ENCODE assay signal across 31 cellular contexts in genomic region chr2:178899664-178900063, GRCh38.
"Had no signal": no experiment of that assay in that cellular context is flagged by ENCODE, and none has a peak within 500 bp of the region (broad histone marks: within the 10 kb centered on the region; RNA-seq: fewer than 3 reads in every experiment).

No MANE protein-coding gene starts in this region.

- ATAC-seq: activated CD4-positive, CD25-positive, alpha-beta regulatory T cell treated with anti-CD3 and anti-CD28 coated beads, Interleukin-2, amount 50 U/mL, for 24 hours; activated CD8-positive, alpha-beta T cell treated with anti-CD3 and anti-CD28 coated beads for 36 hours; activated naive CD8-positive, alpha-beta T cell treated with anti-CD3 and anti-CD28 coated beads, Interleukin-2, amount 50 U/mL, for 24 hours; body of pancreas; effector memory CD8-positive, alpha-beta T cell; T-helper 17 cell had no signal

- H3K27ac Mint-ChIP-seq: activated B cell treated with CpG ODN at 0.5 μM for 24 hours; activated CD8-positive, alpha-beta T cell treated with anti-CD3 and anti-CD28 coated beads for 36 hours; activated naive CD4-positive, alpha-beta T cell treated with anti-CD3 and anti-CD28 coated beads for 36 hours; activated naive CD4-positive, alpha-beta T cell treated with anti-CD3 and anti-CD28 coated beads, Interleukin-2, amount 50 U/mL, for 24 hours; activated naive CD8-positive, alpha-beta T cell treated with anti-CD3 and anti-CD28 coated beads for 36 hours; activated naive CD8-positive, alpha-beta T cell treated with anti-CD3 and anti-CD28 coated beads, Interleukin-2, amount 50 U/mL, for 24 hours; activated T-helper 1 cell treated with anti-CD3 and anti-CD28 coated beads, Interleukin-12 subunit alpha, Interleukin-12 subunit beta, Interleukin-2, Interleukin-4 antibody, amounts not matched to agents 30 ng/mL and 10 ng/mL and 1 ng/mL, durations not matched to agents 14 hours and 24 hours and 36 hours; activated T-helper 2 cell treated with anti-CD3 and anti-CD28 coated beads, Interferon-gamma antibody, Interleukin-2, Interleukin-4, amounts not matched to agents 10 μg/mL and 5 μg/mL and 100 μg/mL, durations not matched to agents 14 hours and 24 hours and 36 hours; effector memory CD8-positive, alpha-beta T cell; T-helper 17 cell; T-helper 2 cell treated with Interferon-gamma antibody and Interleukin-4, amounts not matched to agents 5 μg/mL and 100 μg/mL, for 36 hours had no signal

- H3K4me1 ChIP-seq: adrenal gland, body of pancreas, esophagus squamous epithelium had no signal

- DNase-seq: activated B cell treated with CpG ODN at 0.5 μM for 24 hours; activated CD4-positive, alpha-beta T cell treated with anti-CD3 and anti-CD28 coated beads for 48 hours; activated CD4-positive, alpha-beta T cell treated with anti-CD3 and anti-CD28 coated beads, Interleukin-2, amount 50 U/mL, for 1 hour; activated CD4-positive, alpha-beta T cell treated with anti-CD3 and anti-CD28 coated beads, Interleukin-2, amount 50 U/mL, for 48 hours; activated CD8-positive, alpha-beta memory T cell treated with anti-CD3 and anti-CD28 coated beads for 24 hours; activated CD8-positive, alpha-beta T cell treated with anti-CD3 and anti-CD28 coated beads for 36 hours; activated effector memory CD4-positive, alpha-beta T cell treated with anti-CD3 and anti-CD28 coated beads, Interleukin-2, amount 50 U/mL, for 16 hours; activated naive CD4-positive, alpha-beta T cell treated with anti-CD3 and anti-CD28 coated beads for 36 hours; activated naive CD8-positive, alpha-beta T cell treated with anti-CD3 and anti-CD28 coated beads for 36 hours; activated naive CD8-positive, alpha-beta T cell treated with anti-CD3 and anti-CD28 coated beads, Interleukin-2, amount 50 U/mL, for 24 hours; activated T-cell treated with anti-CD3 and anti-CD28 coated beads, Interleukin-2, amount 50 U/mL, for 48 hours; adrenal gland; amygdala; aorta; body of pancreas; caudate nucleus; effector memory CD8-positive, alpha-beta T cell; esophagus squamous epithelium; head of caudate nucleus; hippocampal formation; T-helper 17 cell; T1000; WERI-Rb-1 had no signal

- H3K4me3 ChIP-seq: adrenal gland, body of pancreas, esophagus squamous epithelium had no signal

- H3K4me1 Mint-ChIP-seq: activated B cell treated with CpG ODN at 0.5 μM for 24 hours; activated naive CD8-positive, alpha-beta T cell treated with anti-CD3 and anti-CD28 coated beads, Interleukin-2, amount 50 U/mL, for 24 hours had no signal

- H3K27me3 ChIP-seq: adrenal gland, body of pancreas, esophagus squamous epithelium had no signal

- H3K9me3 ChIP-seq: adrenal gland, body of pancreas, esophagus squamous epithelium had no signal

- H3K27me3 Mint-ChIP-seq: activated B cell treated with CpG ODN at 0.5 μM for 24 hours; activated CD8-positive, alpha-beta T cell treated with anti-CD3 and anti-CD28 coated beads for 36 hours; activated naive CD4-positive, alpha-beta T cell treated with anti-CD3 and anti-CD28 coated beads, Interleukin-2, amount 50 U/mL, for 24 hours; activated naive CD8-positive, alpha-beta T cell treated with anti-CD3 and anti-CD28 coated beads for 36 hours; activated naive CD8-positive, alpha-beta T cell treated with anti-CD3 and anti-CD28 coated beads, Interleukin-2, amount 50 U/mL, for 24 hours; T-helper 17 cell had no signal

- FAIRE-seq: colon, frontal cortex had no signal

- H3K36me3 ChIP-seq: adrenal gland, esophagus squamous epithelium had no signal

- H3K4me3 Mint-ChIP-seq: activated B cell treated with CpG ODN at 0.5 μM for 24 hours; activated CD8-positive, alpha-beta T cell treated with anti-CD3 and anti-CD28 coated beads for 36 hours; activated naive CD4-positive, alpha-beta T cell treated with anti-CD3 and anti-CD28 coated beads for 36 hours; activated naive CD4-positive, alpha-beta T cell treated with anti-CD3 and anti-CD28 coated beads, Interleukin-2, amount 50 U/mL, for 24 hours; activated naive CD8-positive, alpha-beta T cell treated with anti-CD3 and anti-CD28 coated beads for 36 hours; activated naive CD8-positive, alpha-beta T cell treated with anti-CD3 and anti-CD28 coated beads, Interleukin-2, amount 50 U/mL, for 24 hours; activated T-helper 1 cell treated with anti-CD3 and anti-CD28 coated beads, Interleukin-12 subunit alpha, Interleukin-12 subunit beta, Interleukin-2, Interleukin-4 antibody, amounts not matched to agents 30 ng/mL and 10 ng/mL and 1 ng/mL, durations not matched to agents 14 hours and 24 hours and 36 hours; effector memory CD8-positive, alpha-beta T cell; T-helper 17 cell; T-helper 2 cell treated with Interferon-gamma antibody and Interleukin-4, amounts not matched to agents 5 μg/mL and 100 μg/mL, for 36 hours had no signal

- H3K9me3 Mint-ChIP-seq: activated B cell treated with CpG ODN at 0.5 μM for 24 hours; activated CD8-positive, alpha-beta T cell treated with anti-CD3 and anti-CD28 coated beads for 36 hours; activated naive CD4-positive, alpha-beta T cell treated with anti-CD3 and anti-CD28 coated beads for 36 hours; activated naive CD4-positive, alpha-beta T cell treated with anti-CD3 and anti-CD28 coated beads, Interleukin-2, amount 50 U/mL, for 24 hours; activated naive CD8-positive, alpha-beta T cell treated with anti-CD3 and anti-CD28 coated beads for 36 hours; activated naive CD8-positive, alpha-beta T cell treated with anti-CD3 and anti-CD28 coated beads, Interleukin-2, amount 50 U/mL, for 24 hours; activated T-helper 1 cell treated with anti-CD3 and anti-CD28 coated beads, Interleukin-12 subunit alpha, Interleukin-12 subunit beta, Interleukin-2, Interleukin-4 antibody, amounts not matched to agents 30 ng/mL and 10 ng/mL and 1 ng/mL, durations not matched to agents 14 hours and 24 hours and 36 hours; effector memory CD8-positive, alpha-beta T cell; T-helper 2 cell treated with Interferon-gamma antibody and Interleukin-4, amounts not matched to agents 5 μg/mL and 100 μg/mL, for 36 hours had no signal

- H3K27ac ChIP-seq: adrenal gland, body of pancreas, epithelial cell of prostate, esophagus squamous epithelium, WERI-Rb-1 had no signal
